In genomic region chr12:106291342-106291741, GRCh38 we compare ENCODE assay signal across 22 cellular contexts. TPM values are rescaled to one million over a fixed set of nuclear protein-coding genes. Genes with fewer than 3 reads are reported as not detected.
DNase-seq lines count a peak whose midpoint lies in the region; ATAC-seq and TF ChIP-seq lines count a peak whose summit lies in the region.
"Had no signal": no experiment of that assay in that cellular context is flagged by ENCODE, and none has a peak within 500 bp of the region (broad histone marks: within the 10 kb centered on the region; RNA-seq: fewer than 3 reads in every experiment).

No MANE protein-coding gene starts in this region.

- no peaks in the 10 kb centered on the region for H3K9me3 Mint-ChIP-seq in activated CD4-positive, alpha-beta T cell treated with anti-CD3 and anti-CD28 coated beads, Interleukin-2, amount 10 ng/mL, durations not matched to agents 7 days and 5 days
- H3K9me3 Mint-ChIP-seq: activated T-cell treated with anti-CD3 and anti-CD28 coated beads, Interleukin-2, amount 50 U/mL, for 24 hours; neural progenitor cell had no signal

- no peaks in the 10 kb centered on the region for H3K9me3 ChIP-seq in IMR-90 (ENCODE audit: control insufficient read depth, insufficient read depth, low read length)
- H3K9me3 ChIP-seq in colonic mucosa: no peaks in the 10 kb centered on the region
- H3K9me3 ChIP-seq in mucosa of rectum (ENCODE audit: control insufficient read depth in 2 of 2, low read length in 2 of 2): no peaks in the 10 kb centered on the region
- H3K9me3 ChIP-seq: tibial nerve had no signal

- no peaks in the 10 kb centered on the region for H4K20me1 ChIP-seq in IMR-90 (ENCODE audit: insufficient read depth, low read length)

- no peak overlapping the region for H2AK9ac ChIP-seq in IMR-90 (replicated peaks; ENCODE audit: low read depth, low read length, poor library complexity)

- no peaks in the 10 kb centered on the region for H3K36me3 ChIP-seq in IMR-90 (ENCODE audit: control insufficient read depth, insufficient read depth, low read length)
- no peaks in the 10 kb centered on the region for H3K36me3 ChIP-seq in colonic mucosa
- H3K36me3 ChIP-seq in mucosa of rectum (ENCODE audit: control insufficient read depth in 2 of 2, insufficient read depth in 2 of 2, low read length in 2 of 2): no peaks in the 10 kb centered on the region
- H3K36me3 ChIP-seq: neural progenitor cell, tibial nerve had no signal

- no peak for TF ChIP-seq CTCF in IMR-90 (conservative IDR thresholded peaks at IDR 0.05; ENCODE audit: low read depth, low read length)
- TF ChIP-seq CTCF in colonic mucosa (IDR thresholded peaks at IDR 0.05): no peak

- no peak overlapping the region for H4K91ac ChIP-seq in IMR-90 (ENCODE audit: insufficient read depth, low read depth, low read length)

- no peak for ATAC-seq in IMR-90 (ENCODE audit: low read depth)
- ATAC-seq: GM12878; left ventricle myocardium superior; stimulated activated naive CD8-positive, alpha-beta T cell treated with anti-CD3 and anti-CD28 coated beads, Interleukin-15, Interleukin-2, amounts not matched to agents 100 U/mL and 50 U/mL, for 24 hours had no signal

- H2AK5ac ChIP-seq in IMR-90 (ENCODE audit: low read depth, low read length): peak overlapping the region; percentile 22; the same call in 1 of the 2 replicates

- CTCF ChIA-PET in IMR-90 (lab: Yijun Ruan, JAX): no interaction called here
- CTCF ChIA-PET in activated CD4-positive, alpha-beta T cell treated with anti-CD3 and anti-CD28 coated beads, Interleukin-2, amount 10 ng/mL, durations not matched to agents 7 days and 5 days (lab: Charles Lee): interaction anchor here (0.9 to 2.3 kb wide), 3 partner anchors 9 to 21 kb away, joined by 4 to 8 read pairs (median 8); no protein-coding TSS in a partner anchor

- no peak overlapping the region for H2BK5ac ChIP-seq in IMR-90 (ENCODE audit: low read depth, low read length, poor library complexity, severe bottlenecking)

- H3K4ac ChIP-seq in IMR-90 (ENCODE audit: low read depth, low read length): no peak overlapping the region

- WGBS in IMR-90 (ENCODE audit: extremely low coverage in 2 of 2, insufficient read length in 1 of 2), 2 experiments: 80% methylated on average over 1 of the region's 5 CpGs; no CpG with 5 or more reads in 1 of the 2 experiments

- H4K8ac ChIP-seq in IMR-90 (ENCODE audit: low read depth in 2 of 2, low read length in 2 of 2): 0 out of 4 replicates have a peak overlapping the region, but pooled peaks of 1 of the 2 experiments have one; percentile 10

- peaks cover 8% of the 10 kb centered on the region for H3K4me1 ChIP-seq in IMR-90 (ENCODE audit: control insufficient read depth, insufficient read depth, low read length)
- H3K4me1 ChIP-seq in colonic mucosa: no peaks in the 10 kb centered on the region
- H3K4me1 ChIP-seq in mucosa of rectum (ENCODE audit: control insufficient read depth in 2 of 2, insufficient read depth in 2 of 2, low read length in 2 of 2): peaks cover 0 to 9% of the 10 kb centered on the region in 2 donors
- H3K4me1 ChIP-seq: neural progenitor cell had no signal

- H3K27me3 Mint-ChIP-seq in activated CD4-positive, alpha-beta T cell treated with anti-CD3 and anti-CD28 coated beads, Interleukin-2, amount 10 ng/mL, durations not matched to agents 7 days and 5 days: peaks cover 2% of the 10 kb centered on the region
- H3K27me3 Mint-ChIP-seq: activated T-cell treated with anti-CD3 and anti-CD28 coated beads, Interleukin-2, amount 50 U/mL, for 24 hours had no signal

- no peak for TF ChIP-seq POLR2A in IMR-90 (IDR thresholded peaks at IDR 0.05; ENCODE audit: low read depth, low read length)

- H3K27ac ChIP-seq in IMR-90 (ENCODE audit: insufficient read depth, low read length) (no peak overlapping the region), colonic mucosa (peak overlapping the region; percentile 26), mucosa of rectum (ENCODE audit: low read depth in 2 of 2, low read length in 2 of 2) (peak overlapping the region; percentile 1 to 35)
- H3K27ac ChIP-seq: neural progenitor cell, skin epidermis, tibial nerve had no signal

- H4K5ac ChIP-seq in IMR-90 (ENCODE audit: low read depth, low read length): no peak overlapping the region; the same call in 1 of the 2 replicates

- H3K9ac ChIP-seq in IMR-90 (ENCODE audit: low read depth, low read length): no peak overlapping the region
- peak overlapping the region in 1 of 2 donors; percentile 19 for H3K9ac ChIP-seq in colonic mucosa (ENCODE audit: low read depth in 2 of 2, low read length in 2 of 2)
- H3K9ac ChIP-seq in mucosa of rectum (ENCODE audit: low read depth in 1 of 2, low read length in 2 of 2): no peak overlapping the region
- H3K9ac ChIP-seq: neural progenitor cell had no signal

- dilution Hi-C loops in IMR-90 (cut with HindIII; ENCODE audit: low sequenced_read_pairs, unreplicated experiment): no loop called here

- H3K14ac ChIP-seq in IMR-90 (replicated peaks; ENCODE audit: low read depth, low read length): peak overlapping the region; percentile 10; the same call in 1 of the 2 replicates

- no peak overlapping the region for H3K4me3 ChIP-seq in IMR-90 (ENCODE audit: insufficient read depth, low read depth, low read length)
- H3K4me3 ChIP-seq in colonic mucosa: no peak overlapping the region
- peak overlapping the region in 1 of 2 donors; percentile 28 for H3K4me3 ChIP-seq in mucosa of rectum (ENCODE audit: low read length in 2 of 2)
- H3K4me3 ChIP-seq: GM12878, neural progenitor cell, skin epidermis, tibial nerve had no signal

- H2BK120ac ChIP-seq in IMR-90 (ENCODE audit: low read depth, low read length): peak overlapping the region; percentile 7; the same call in 1 of the 2 replicates

- no TSS peak for BruUV-seq in IMR-90 (replicated peaks; lab: Mats Ljungman, UMichigan)

- no peak overlapping the region for H3K56ac ChIP-seq in IMR-90 (ENCODE audit: extremely low read depth, insufficient read depth, low read length)

- DNase-seq in IMR-90 (no peak), NCI-H2081 treated with DMSO at 0.1 percent for 48 hours (lab: John Stamatoyannopoulos, UW) (peak; percentile 52), colonic mucosa (no peak), HT-29 (ENCODE audit: low spot score) (no peak), anterior cingulate cortex (lab: John Stamatoyannopoulos, UW) (no peak)
- DNase-seq in central memory CD4-positive, alpha-beta T cell: no peak
- no peak for DNase-seq in activated CD4-positive, alpha-beta T cell treated with anti-CD3 and anti-CD28 coated beads, Interleukin-2, amount 10 ng/mL, durations not matched to agents 7 days and 5 days
- DNase-seq: activated naive CD4-positive, alpha-beta T cell treated with Interleukin-2 at 50 U/mL for 16 hours; activated T-cell treated with anti-CD3 and anti-CD28 coated beads, Interleukin-2, amount 50 U/mL, for 24 hours; CD4-positive, CD25-positive, alpha-beta regulatory T cell; effector CD8-positive, alpha-beta T cell; GOT3; head of caudate nucleus; KBM-7; left ventricle myocardium superior; stimulated activated naive CD8-positive, alpha-beta T cell treated with anti-CD3 and anti-CD28 coated beads, Interleukin-15, Interleukin-2, amounts not matched to agents 100 U/mL and 50 U/mL, for 24 hours; T-helper 2 cell had no signal

- intact Hi-C loops in IMR-90 (cut with micrococcal nuclease): no loop called here
- intact Hi-C loops in colonic mucosa (cut with DNase I): no loop called here

- no peaks in the 10 kb centered on the region for H3K27me3 ChIP-seq in IMR-90 (ENCODE audit: control insufficient read depth, insufficient read depth, low read length)
- H3K27me3 ChIP-seq in colonic mucosa: no peaks in the 10 kb centered on the region
- no peaks in the 10 kb centered on the region for H3K27me3 ChIP-seq in mucosa of rectum (ENCODE audit: control insufficient read depth in 2 of 2, insufficient read depth in 2 of 2, low read length in 2 of 2)
- H3K27me3 ChIP-seq: neural progenitor cell, tibial nerve had no signal

- H3K4me1 Mint-ChIP-seq in activated CD4-positive, alpha-beta T cell treated with anti-CD3 and anti-CD28 coated beads, Interleukin-2, amount 10 ng/mL, durations not matched to agents 7 days and 5 days: peaks cover 2% of the 10 kb centered on the region
- H3K4me1 Mint-ChIP-seq: neural progenitor cell had no signal

- peak overlapping the region; percentile 3; the same call in 1 of the 2 replicates for H3K18ac ChIP-seq in IMR-90 (ENCODE audit: low read depth, low read length)

- no peak overlapping the region for H3K4me2 ChIP-seq in IMR-90 (ENCODE audit: low read depth, low read length)
- H3K4me2 ChIP-seq: neural progenitor cell had no signal

- H2BK20ac ChIP-seq in IMR-90 (ENCODE audit: low read depth, low read length): no peak overlapping the region

- in situ Hi-C loops in IMR-90 (cut with MboI; ENCODE audit: low sequenced_read_pairs): no loop called here

- no peak overlapping the region for H3K4me3 Mint-ChIP-seq in activated CD4-positive, alpha-beta T cell treated with anti-CD3 and anti-CD28 coated beads, Interleukin-2, amount 10 ng/mL, durations not matched to agents 7 days and 5 days
- H3K4me3 Mint-ChIP-seq: activated T-cell treated with anti-CD3 and anti-CD28 coated beads, Interleukin-2, amount 50 U/mL, for 24 hours; CD4-positive, CD25-positive, alpha-beta regulatory T cell; neural progenitor cell had no signal

- no peak overlapping the region; the same call in 2 of the 3 replicates for H2BK15ac ChIP-seq in IMR-90 (ENCODE audit: low read depth, low read length)

- no peak overlapping the region for H2AFZ ChIP-seq in IMR-90 (replicated peaks; ENCODE audit: low read length, poor library complexity)
- H2AFZ ChIP-seq: neural progenitor cell had no signal

- no peak for TF ChIP-seq RAD21 in IMR-90 (IDR thresholded peaks at IDR 0.05; ENCODE audit: low read length)

- H3K79me1 ChIP-seq in IMR-90 (ENCODE audit: low read depth in 1 of 2, low read length in 2 of 2): no peaks in the 10 kb centered on the region

- no peaks in the 10 kb centered on the region for H3K36me3 Mint-ChIP-seq in activated CD4-positive, alpha-beta T cell treated with anti-CD3 and anti-CD28 coated beads, Interleukin-2, amount 10 ng/mL, durations not matched to agents 7 days and 5 days (ENCODE audit: low read depth)
- H3K36me3 Mint-ChIP-seq: CD4-positive, CD25-positive, alpha-beta regulatory T cell; neural progenitor cell had no signal

- POLR2A ChIA-PET in IMR-90 (lab: Charles Lee; ENCODE audit: unreplicated experiment): no interaction called here
- POLR2A ChIA-PET in activated CD4-positive, alpha-beta T cell treated with anti-CD3 and anti-CD28 coated beads, Interleukin-2, amount 10 ng/mL, durations not matched to agents 7 days and 5 days (lab: Charles Lee): no interaction called here

- H3K9me1 ChIP-seq in IMR-90 (ENCODE audit: insufficient read depth, low read length): peaks cover 11% of the 10 kb centered on the region

- no peak overlapping the region for H3K27ac Mint-ChIP-seq in activated CD4-positive, alpha-beta T cell treated with anti-CD3 and anti-CD28 coated beads, Interleukin-2, amount 10 ng/mL, durations not matched to agents 7 days and 5 days
- H3K27ac Mint-ChIP-seq: activated T-cell treated with anti-CD3 and anti-CD28 coated beads, Interleukin-2, amount 50 U/mL, for 24 hours; CD4-positive, CD25-positive, alpha-beta regulatory T cell; neural progenitor cell had no signal

- H3K23ac ChIP-seq in IMR-90 (ENCODE audit: low read depth, low read length): no peak overlapping the region

RNA-seq across cellular contexts. Expression of gene TCP11L2, which starts 11.2 kb away (rescaled TPM):
- 26.4 and 32.8 TPM in 2 replicates for total RNA-seq in IMR-90 (2012; rRNA removed)
- 6.0 and 7.3 TPM in 2 replicates for polyA plus RNA-seq in IMR-90 (2012; rRNA removed)
- polyA plus RNA-seq in IMR-90 (2012; cell fraction: cytosol; rRNA removed): 2.3 and 3.3 TPM in 2 replicates
- 3.4 and 22.1 TPM in 2 replicates for polyA plus RNA-seq in IMR-90 (2012; cell fraction: nucleus; rRNA removed; ENCODE audit: low replicate concordance)
- total RNA-seq in colonic mucosa: 10 to 100 TPM; 13.3 to 45.6 TPM
- 8.0 and 8.7 TPM in 2 replicates for total RNA-seq in HT-29 (2014; rRNA removed; shearing (Covaris generic))
- 10 to 100 TPM; 20.9 to 21.0 TPM for total RNA-seq in activated CD4-positive, alpha-beta T cell treated with anti-CD3 and anti-CD28 coated beads, Interleukin-2, amount 10 ng/mL, durations not matched to agents 7 days and 5 days

RNA-seq across cellular contexts. Expression of gene CKAP4, which starts 43.5 kb away (rescaled TPM):
- total RNA-seq in IMR-90 (2012; rRNA removed) (94.5 and 113 TPM in 2 replicates), colonic mucosa (100 to 1,000 TPM in 1 of 2 donors, 10 to 100 TPM in 1; 91.0 to 148 TPM)
- 282 and 297 TPM in 2 replicates for polyA plus RNA-seq in IMR-90 (2012; rRNA removed)
- polyA plus RNA-seq in IMR-90 (2012; cell fraction: cytosol; rRNA removed): 164 and 189 TPM in 2 replicates
- polyA plus RNA-seq in IMR-90 (2012; cell fraction: nucleus; rRNA removed; ENCODE audit: low replicate concordance): 79.4 and 107 TPM in 2 replicates
- total RNA-seq in HT-29 (2014; rRNA removed; shearing (Covaris generic)): 8.1 and 9.1 TPM in 2 replicates
- total RNA-seq in activated CD4-positive, alpha-beta T cell treated with anti-CD3 and anti-CD28 coated beads, Interleukin-2, amount 10 ng/mL, durations not matched to agents 7 days and 5 days: 1 to 10 TPM; 1.7 to 2.1 TPM
